ENCODE assay signal across 8 cellular contexts in the genomic region with DNA sequence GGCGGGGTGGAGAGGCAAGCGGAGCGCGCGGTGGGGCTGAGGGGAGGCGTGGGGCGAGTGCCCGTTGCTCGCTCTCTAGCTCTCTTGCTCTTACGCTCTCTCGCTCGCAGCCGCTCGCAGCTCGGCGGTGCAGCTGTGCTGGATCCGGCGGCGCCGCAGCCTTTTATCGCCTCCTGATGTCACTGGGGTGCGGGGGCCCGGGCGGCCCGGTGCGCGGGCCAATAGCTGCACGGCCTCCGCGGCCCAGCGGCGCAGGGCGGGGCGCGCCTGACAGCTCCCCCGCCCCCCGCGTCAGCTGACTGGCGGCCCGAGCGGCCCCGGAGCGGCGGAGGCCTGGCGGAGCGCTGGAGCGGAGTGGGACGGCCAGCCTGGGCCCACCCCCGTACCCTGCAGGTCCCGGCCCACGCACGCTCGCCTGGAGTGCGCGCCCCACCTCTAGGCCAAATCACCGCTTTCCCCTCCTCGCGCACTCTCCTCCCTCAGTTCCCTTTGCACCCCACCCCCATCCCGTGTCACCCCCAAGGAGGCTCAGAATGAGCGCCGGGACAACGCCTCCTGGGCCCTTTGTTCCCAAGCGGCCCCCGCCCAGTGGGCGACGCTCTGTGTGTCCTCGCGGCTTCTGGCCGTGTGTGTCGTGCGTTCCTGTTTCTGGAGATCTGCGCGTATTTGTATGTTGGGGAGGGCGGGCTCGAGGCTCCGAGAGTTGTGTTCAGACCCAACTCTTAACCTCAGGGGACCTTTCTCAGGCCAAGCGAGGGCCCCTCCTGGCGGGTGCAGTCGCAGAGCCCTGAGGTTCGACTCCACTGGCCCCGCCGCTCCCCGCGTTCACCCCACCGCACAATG. TPM values are rescaled to one million over a fixed set of nuclear protein-coding genes. Genes with fewer than 3 reads are reported as not detected.
DNase-seq lines count a peak whose midpoint lies in the region; ATAC-seq and TF ChIP-seq lines count a peak whose summit lies in the region.

TSS of gene MAFB (minus strand) at position 137 of the 843 bp plus-strand sequence. CDS start 386 bp downstream, outside the sequence.

- H3K9me3 ChIP-seq in heart right ventricle (no peaks in the 10 kb centered on the region), ovary (no peaks in the 10 kb centered on the region), vagina (no peaks in the 10 kb centered on the region)

- peak; percentile 20 for DNase-seq in activated T-cell treated with anti-CD3 and anti-CD28 coated beads for 24 hours (ENCODE audit: low read depth)
- no peak for DNase-seq in activated T-cell treated with anti-CD3 and anti-CD28 coated beads for 4 hours
- DNase-seq in NCI-H748 (lab: John Stamatoyannopoulos, UW; ENCODE audit: unreplicated experiment) = peak; percentile 95
- DNase-seq in amygdala (lab: John Stamatoyannopoulos, UW) = peak; percentile 71 to 98 (median 92)
- peak; percentile 91 to 95 for DNase-seq in heart right ventricle
- DNase-seq in ovary = peak; percentile 91 to 95 (median 93)
- DNase-seq in vagina (ENCODE audit: extremely low spot score in 2 of 2) = peak in 1 of 2 donors; percentile 94

- TF ChIP-seq POLR2A in ovary (IDR thresholded peaks at IDR 0.05) (peak; percentile 94), vagina (IDR thresholded peaks at IDR 0.05) (peak in 1 of 2 donors; percentile 91)

- peaks cover 4 to 58% (median 35%) of the 10 kb centered on the region in 9 donors for H3K4me1 ChIP-seq in heart right ventricle
- H3K4me1 ChIP-seq in ovary (ENCODE audit: insufficient read depth) = peaks cover 9% of the 10 kb centered on the region
- H3K4me1 ChIP-seq in vagina = peaks cover 19% of the 10 kb centered on the region

- peaks cover 18 to 99% (median 55%) of the 10 kb centered on the region in 7 donors for H3K27me3 ChIP-seq in heart right ventricle
- peaks cover 4% of the 10 kb centered on the region for H3K27me3 ChIP-seq in ovary
- H3K27me3 ChIP-seq in vagina = no peaks in the 10 kb centered on the region

- H3K36me3 ChIP-seq in heart right ventricle (peaks cover 0 to 13% (median 0%) of the 10 kb centered on the region in 9 donors), ovary (no peaks in the 10 kb centered on the region), vagina (no peaks in the 10 kb centered on the region)

- ATAC-seq in HG03103 (IDR thresholded peaks at IDR 0.05; ENCODE audit: low read depth, unreplicated experiment) (peak; percentile 5), heart right ventricle (peak; percentile 88 to 96 (median 89))

- intact Hi-C loops in heart right ventricle (cut with DNase I) (loop anchor here in 9 of 10 donors (2.0 to 10.0 kb wide), 12 partner anchors 35 to 1425 kb away; no protein-coding TSS in a partner anchor), ovary (cut with DNase I) (loop anchor here in 2 of 4 donors (5.0 to 10.0 kb wide), 2 partner anchors 805 to 852 kb away; no protein-coding TSS in a partner anchor), vagina (cut with DNase I) (loop anchor here (10.0 kb wide), 1 partner anchor 185 kb away; no protein-coding TSS in a partner anchor)

- H3K4me3 ChIP-seq in heart right ventricle = peak within 1 kb of the TSS; percentile 45 to 74 (median 68)
- H3K4me3 ChIP-seq in ovary = peak within 1 kb of the TSS; percentile 59
- H3K4me3 ChIP-seq in vagina = peak within 1 kb of the TSS; percentile 54 to 68

- TF ChIP-seq EP300 in ovary (IDR thresholded peaks at IDR 0.05) = no peak

- WGBS in heart right ventricle, 2 donors = 0 to 1% methylated on average over 77 to 85 of the region's 85 CpGs
- WGBS in ovary, 3 donors = 0 to 1% (median 0%) methylated on average over 60 to 85 of the region's 85 CpGs

- TF ChIP-seq CTCF in heart right ventricle (IDR thresholded peaks at IDR 0.05) = no peak
- peak in 1 of 3 donors; percentile 10 for TF ChIP-seq CTCF in ovary (IDR thresholded peaks at IDR 0.05)
- TF ChIP-seq CTCF in vagina (IDR thresholded peaks at IDR 0.05) = no peak

- H3K27ac ChIP-seq in heart right ventricle = peak within 1 kb of the TSS; percentile 86 to 99 (median 96)
- peak within 1 kb of the TSS; percentile 61 to 92 for H3K27ac ChIP-seq in ovary
- H3K27ac ChIP-seq in vagina = peak within 1 kb of the TSS; percentile 87

RNA-seq across cellular contexts. Expression of gene MAFB, which starts in this region (rescaled TPM):
- 10 to 100 TPM in 4 of 10 donors, 1 to 10 TPM in 6; 3.2 to 32.0 (median 7.1) TPM for total RNA-seq in heart right ventricle
- 1 to 10 TPM; 3.8 to 6.4 TPM for polyA plus RNA-seq in heart right ventricle
- total RNA-seq in ovary = 10 to 100 TPM in 4 of 7 donors, 1 to 10 TPM in 3; 7.9 to 29.4 (median 11.9) TPM
- polyA plus RNA-seq in ovary = 10 to 100 TPM in 1 of 2 donors, 1 to 10 TPM in 1; 6.9 to 19.3 TPM
- 80.5 TPM for total RNA-seq in vagina
